ENCODE assay signal across 10 cellular contexts in the genomic region with DNA sequence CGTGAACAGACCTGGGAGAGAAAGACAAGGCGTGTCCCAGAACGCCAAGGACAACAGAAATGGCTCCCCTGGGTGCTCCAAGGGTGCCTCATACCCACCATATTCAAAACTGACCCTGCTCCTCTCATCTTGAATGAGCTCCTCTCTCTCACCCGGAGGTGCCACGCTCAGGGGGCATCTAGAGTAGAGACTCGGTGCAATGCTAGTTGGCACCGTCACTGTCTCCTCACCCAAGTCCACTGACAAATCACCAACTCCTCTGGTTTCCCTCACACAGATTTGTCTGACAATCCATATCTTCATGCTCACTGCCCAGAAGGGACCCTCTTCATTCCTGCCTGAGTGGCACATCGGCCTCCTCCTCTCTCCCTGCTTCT. TPM values are rescaled to one million over a fixed set of nuclear protein-coding genes. Genes with fewer than 3 reads are reported as not detected.
DNase-seq lines count a peak whose midpoint lies in the region; ATAC-seq and TF ChIP-seq lines count a peak whose summit lies in the region.
"Had no signal": no experiment of that assay in that cellular context is flagged by ENCODE, and none has a peak within 500 bp of the region (broad histone marks: within the 10 kb centered on the region; RNA-seq: fewer than 3 reads in every experiment).

No MANE protein-coding gene starts in this region.

- CTCF ChIA-PET in activated CD4-positive, alpha-beta T cell treated with anti-CD3 and anti-CD28 coated beads for 36 hours (lab: Charles Lee): no interaction called here

- H3K36me3 ChIP-seq in RWPE2 (ENCODE audit: low read depth) (no peaks in the 10 kb centered on the region), endodermal cell (ENCODE audit: control insufficient read depth, insufficient read depth, low read length) (no peaks in the 10 kb centered on the region), spleen (no peaks in the 10 kb centered on the region), psoas muscle (ENCODE audit: insufficient read depth in 1 of 2, low read depth in 1 of 2) (no peaks in the 10 kb centered on the region)

- no peak for TF ChIP-seq POLR2A in spleen (IDR thresholded peaks at IDR 0.05)

- H3K27ac Mint-ChIP-seq in activated CD4-positive, alpha-beta T cell treated with anti-CD3 and anti-CD28 coated beads for 36 hours: peak overlapping the region; percentile 94
- H3K27ac Mint-ChIP-seq in endodermal cell: no peak overlapping the region

- H3K9me3 Mint-ChIP-seq in activated CD4-positive, alpha-beta T cell treated with anti-CD3 and anti-CD28 coated beads for 36 hours (ENCODE audit: low read depth): peaks cover 4% of the 10 kb centered on the region
- H3K9me3 Mint-ChIP-seq in endodermal cell: no peaks in the 10 kb centered on the region

- WGBS in endodermal cell (ENCODE audit: insufficient coverage in 1 of 2, insufficient read length in 1 of 2), 2 experiments: 80 to 96% methylated on average over 3 to 8 of the region's 8 CpGs
- 75 to 93% (median 79%) methylated on average over 8 of the region's 8 CpGs for WGBS in spleen, 5 donors
- 72 to 87% (median 73%) methylated on average over 8 of the region's 8 CpGs for WGBS in psoas muscle, 3 donors

- no peak for ATAC-seq in activated CD4-positive, alpha-beta T cell treated with anti-CD3 and anti-CD28 coated beads for 36 hours
- ATAC-seq in RWPE2 (ENCODE audit: low read depth) (no peak), psoas muscle (no peak)
- ATAC-seq: Right ventricle myocardium inferior had no signal

- H3K9ac ChIP-seq in endodermal cell (ENCODE audit: extremely low read depth, low read length, poor library complexity, severe bottlenecking): no peak overlapping the region

- POLR2A ChIA-PET in activated CD4-positive, alpha-beta T cell treated with anti-CD3 and anti-CD28 coated beads for 36 hours (lab: Charles Lee): no interaction called here

- intact Hi-C loops in activated CD4-positive, alpha-beta T cell treated with anti-CD3 and anti-CD28 coated beads for 36 hours (cut with DNase I, micrococcal nuclease): loop anchor here in 1 of 2 experiments (1.0 kb wide), 1 partner anchor 75 kb away; no protein-coding TSS in a partner anchor
- intact Hi-C loops in spleen (cut with DNase I; ENCODE audit: low total_unique reads): no loop called here
- intact Hi-C loops in psoas muscle (cut with DNase I): no loop called here

- peak overlapping the region; percentile 15 for H3K4me3 Mint-ChIP-seq in activated CD4-positive, alpha-beta T cell treated with anti-CD3 and anti-CD28 coated beads for 36 hours
- H3K4me3 Mint-ChIP-seq in endodermal cell: no peak overlapping the region

- peaks cover 4% of the 10 kb centered on the region for H3K36me3 Mint-ChIP-seq in activated CD4-positive, alpha-beta T cell treated with anti-CD3 and anti-CD28 coated beads for 36 hours (ENCODE audit: low read depth)
- H3K36me3 Mint-ChIP-seq in endodermal cell (ENCODE audit: low read depth): peaks cover 23% of the 10 kb centered on the region

- H3K9me3 ChIP-seq in RWPE2 (ENCODE audit: severe bottlenecking) (no peaks in the 10 kb centered on the region), endodermal cell (ENCODE audit: control insufficient read depth, low read length) (no peaks in the 10 kb centered on the region), spleen (no peaks in the 10 kb centered on the region), psoas muscle (no peaks in the 10 kb centered on the region)

- peaks cover 7% of the 10 kb centered on the region for H3K4me1 ChIP-seq in RWPE2 (ENCODE audit: insufficient read depth, poor library complexity, severe bottlenecking)
- no peaks in the 10 kb centered on the region for H3K4me1 ChIP-seq in endodermal cell (ENCODE audit: control insufficient read depth, insufficient read depth, low read length)
- peaks cover 3 to 24% (median 13%) of the 10 kb centered on the region in 6 donors for H3K4me1 ChIP-seq in spleen
- no peaks in the 10 kb centered on the region for H3K4me1 ChIP-seq in psoas muscle

- peak overlapping the region; percentile 23 for H3K27ac ChIP-seq in RWPE2 (ENCODE audit: poor library complexity, severe bottlenecking)
- H3K27ac ChIP-seq in endodermal cell (ENCODE audit: low read depth, low read length): no peak overlapping the region
- H3K27ac ChIP-seq in spleen: peak overlapping the region in 3 of 8 donors; percentile 17 to 34 (median 26)
- no peak overlapping the region for H3K27ac ChIP-seq in psoas muscle

- no peak for DNase-seq in activated CD4-positive, alpha-beta T cell treated with anti-CD3 and anti-CD28 coated beads for 36 hours
- DNase-seq in activated CD4-positive, alpha-beta T cell treated with anti-CD3 and anti-CD28 coated beads for 1 hour: no peak
- DNase-seq in RWPE2 (ENCODE audit: low spot score): peak; percentile 19
- DNase-seq in endodermal cell: peak; percentile 18
- peak; percentile 37 for DNase-seq in spleen
- DNase-seq in globus pallidus (ENCODE audit: low spot score): no peak
- DNase-seq in psoas muscle: no peak
- DNase-seq in HT-29 (ENCODE audit: low spot score): no peak
- DNase-seq: NCI-H446 treated with DMSO at 0.1 percent for 48 hours had no signal

- peaks cover 4% of the 10 kb centered on the region for H3K27me3 Mint-ChIP-seq in activated CD4-positive, alpha-beta T cell treated with anti-CD3 and anti-CD28 coated beads for 36 hours
- H3K27me3 Mint-ChIP-seq in endodermal cell (ENCODE audit: insufficient read depth): peaks cover 1% of the 10 kb centered on the region

- H3K4me1 Mint-ChIP-seq in activated CD4-positive, alpha-beta T cell treated with anti-CD3 and anti-CD28 coated beads for 36 hours: peaks cover 21% of the 10 kb centered on the region
- peaks cover 27% of the 10 kb centered on the region for H3K4me1 Mint-ChIP-seq in endodermal cell

- H3K4me3 ChIP-seq in RWPE2 (ENCODE audit: severe bottlenecking): no peak overlapping the region
- no peak overlapping the region for H3K4me3 ChIP-seq in endodermal cell (ENCODE audit: low read length)
- H3K4me3 ChIP-seq in spleen: no peak overlapping the region
- H3K4me3 ChIP-seq in psoas muscle: no peak overlapping the region

- H3K27me3 ChIP-seq in RWPE2 (ENCODE audit: insufficient read depth, poor library complexity, severe bottlenecking): no peaks in the 10 kb centered on the region
- H3K27me3 ChIP-seq in endodermal cell (ENCODE audit: control insufficient read depth, insufficient read depth, low read length, poor library complexity, severe bottlenecking): no peaks in the 10 kb centered on the region
- H3K27me3 ChIP-seq in spleen (replicated peaks in 1 of 7): peaks cover 0 to 17% (median 0%) of the 10 kb centered on the region in 7 donors
- peaks cover 0 to 33% (median 5%) of the 10 kb centered on the region in 3 donors for H3K27me3 ChIP-seq in psoas muscle (ENCODE audit: insufficient read depth in 3 of 3, low read length in 2 of 3)

- no peak for TF ChIP-seq CTCF in RWPE2 (IDR thresholded peaks at IDR 0.05; ENCODE audit: poor library complexity, severe bottlenecking)
- TF ChIP-seq CTCF in endodermal cell (conservative IDR thresholded peaks at IDR 0.05): no peak
- no peak for TF ChIP-seq CTCF in spleen (IDR thresholded peaks at IDR 0.05 in 8 of 11, conservative IDR thresholded peaks at IDR 0.05 in 3 of 11)
- no peak for TF ChIP-seq CTCF in psoas muscle (IDR thresholded peaks at IDR 0.05)

RNA-seq across cellular contexts. Expression of a gene that starts 5.0 kb away (rescaled TPM):
- not detected for total RNA-seq in activated CD4-positive, alpha-beta T cell treated with anti-CD3 and anti-CD28 coated beads for 36 hours
- 10 to 100 TPM; 11.7 to 16.6 TPM for total RNA-seq in endodermal cell
- polyA plus RNA-seq in endodermal cell (2013, experiment 1 of 2): 1.1 TPM
- 0.70 TPM for polyA plus RNA-seq in endodermal cell (2013, experiment 2 of 2)
- total RNA-seq in spleen: not detected
- under 1 TPM in 2 of 3 donors, not detected in 1; 0.05 to 0.06 TPM for polyA plus RNA-seq in spleen
- not detected for total RNA-seq in psoas muscle
- polyA plus RNA-seq in psoas muscle: not detected
- total RNA-seq in HT-29 (2014; rRNA removed; shearing (Covaris generic)): 64.2 and 65.2 TPM in 2 replicates
- total RNA-seq: Right ventricle myocardium inferior had no signal

RNA-seq across cellular contexts. Expression of a gene that starts 10.6 kb away (rescaled TPM):
- total RNA-seq in activated CD4-positive, alpha-beta T cell treated with anti-CD3 and anti-CD28 coated beads for 36 hours: not detected
- 10 to 100 TPM in 1 of 2 donors, 1 to 10 TPM in 1; 9.7 to 17.9 TPM for total RNA-seq in endodermal cell
- 1.9 TPM for polyA plus RNA-seq in endodermal cell (2013, experiment 1 of 2)
- polyA plus RNA-seq in endodermal cell (2013, experiment 2 of 2): 1.8 TPM
- total RNA-seq in spleen: not detected
- polyA plus RNA-seq in spleen: not detected
- total RNA-seq in psoas muscle: not detected
- under 1 TPM in 1 of 3 donors, not detected in 2; 0.12 TPM for polyA plus RNA-seq in psoas muscle
- 39.0 and 58.2 TPM in 2 replicates for total RNA-seq in HT-29 (2014; rRNA removed; shearing (Covaris generic))
- total RNA-seq: Right ventricle myocardium inferior had no signal

RNA-seq across cellular contexts. Expression of a gene that starts 26.0 kb away (rescaled TPM):
- not detected for total RNA-seq in activated CD4-positive, alpha-beta T cell treated with anti-CD3 and anti-CD28 coated beads for 36 hours
- under 1 TPM; 0.40 to 0.99 TPM for total RNA-seq in endodermal cell
- 1.2 TPM for polyA plus RNA-seq in endodermal cell (2013, experiment 1 of 2)
- polyA plus RNA-seq in endodermal cell (2013, experiment 2 of 2): 1.7 TPM
- total RNA-seq in spleen: 10 to 100 TPM; 45.0 to 81.8 (median 65.4) TPM
- 10 to 100 TPM in 1 of 3 donors, 1 to 10 TPM in 2; 4.9 to 17.4 (median 7.0) TPM for polyA plus RNA-seq in spleen
- 10 to 100 TPM in 2 of 4 donors, 1 to 10 TPM in 2; 8.2 to 29.7 (median 14.7) TPM for total RNA-seq in psoas muscle
- polyA plus RNA-seq in psoas muscle: 10 to 100 TPM in 2 of 3 donors, 1 to 10 TPM in 1; 9.2 to 19.7 (median 10.9) TPM
- not detected in 2 replicates for total RNA-seq in HT-29 (2014; rRNA removed; shearing (Covaris generic))

Comparison
In these comparisons a context has a peak if more than half of its experiments do, and no peak if none do; other contexts are left out.
1. DNase-seq: peak in RWPE2 (single experiment), endodermal cell (single experiment) and spleen (single experiment); none in activated CD4-positive, alpha-beta T cell treated with anti-CD3 and anti-CD28 coated beads for 36 hours (single experiment), activated CD4-positive, alpha-beta T cell treated with anti-CD3 and anti-CD28 coated beads for 1 hour (single experiment), globus pallidus (single experiment), psoas muscle (0 of 2) and HT-29 (single experiment).
2. RNA of a gene that starts 5.0 kb away (total RNA-seq): 64.2 to 65.2 TPM in HT-29 and 11.7 to 16.6 TPM in endodermal cell; not detected in activated CD4-positive, alpha-beta T cell treated with anti-CD3 and anti-CD28 coated beads for 36 hours, not detected in psoas muscle and not detected in spleen; every median in the first group is over 10 times any median in the second.
3. RNA of a gene that starts 10.6 kb away (total RNA-seq): 39.0 to 58.2 TPM in HT-29 and 9.7 to 17.9 TPM in endodermal cell; not detected in activated CD4-positive, alpha-beta T cell treated with anti-CD3 and anti-CD28 coated beads for 36 hours, not detected in spleen and not detected in psoas muscle; every median in the first group is over 4 times any median in the second.